In genomic region chr1:27616441-27616840, GRCh38 we compare ENCODE assay signal across 14 cellular contexts. TPM values are rescaled to one million over a fixed set of nuclear protein-coding genes. Genes with fewer than 3 reads are reported as not detected.
DNase-seq lines count a peak whose midpoint lies in the region; ATAC-seq and TF ChIP-seq lines count a peak whose summit lies in the region.
"Had no signal": no experiment of that assay in that cellular context is flagged by ENCODE, and none has a peak within 500 bp of the region (broad histone marks: within the 10 kb centered on the region; RNA-seq: fewer than 3 reads in every experiment).

No MANE protein-coding gene starts in this region.

- no peaks in the 10 kb centered on the region for H3K79me2 ChIP-seq in Karpas-422 (ENCODE audit: low read length)

- no peak for ATAC-seq in central memory CD8-positive, alpha-beta T cell (replicated peaks; ENCODE audit: extremely low read depth, poor library complexity, severe bottlenecking)
- ATAC-seq in sciatic nerve = no peak
- no peak for ATAC-seq in GM21423 (IDR thresholded peaks at IDR 0.05; ENCODE audit: unreplicated experiment)

- no peaks in the 10 kb centered on the region for H3K79me1 ChIP-seq in neuronal stem cell (ENCODE audit: low read depth, low read length)

- no peaks in the 10 kb centered on the region for H3K9me2 ChIP-seq in Karpas-422 (replicated peaks; ENCODE audit: insufficient read depth, low read length)

- H3K27me3 ChIP-seq in Karpas-422 (ENCODE audit: low read length) = no peaks in the 10 kb centered on the region
- peaks cover 0 to 20% (median 0%) of the 10 kb centered on the region in 3 experiments for H3K27me3 ChIP-seq in neuronal stem cell (ENCODE audit: control insufficient read depth in 3 of 3, insufficient read depth in 3 of 3, low read depth in 1 of 3, low read length in 3 of 3)
- H3K27me3 ChIP-seq: tibial nerve had no signal

- no peak overlapping the region for H3K4me3 ChIP-seq in GM12864 (ENCODE audit: low read depth, low read length)
- no peak overlapping the region for H3K4me3 ChIP-seq in Karpas-422 (ENCODE audit: low read length)
- H3K4me3 ChIP-seq in neuronal stem cell (ENCODE audit: low read length in 2 of 2) = no peak overlapping the region
- H3K4me3 ChIP-seq: tibial nerve had no signal

- peaks cover 58% of the 10 kb centered on the region for H3K36me3 Mint-ChIP-seq in central memory CD8-positive, alpha-beta T cell (ENCODE audit: insufficient read depth)

- no peak overlapping the region for H2BK120ac ChIP-seq in neuronal stem cell (ENCODE audit: low read depth, low read length)

- H3K4me2 ChIP-seq in Karpas-422 (ENCODE audit: low read depth, low read length, poor library complexity, severe bottlenecking) (no peak overlapping the region), neuronal stem cell (ENCODE audit: insufficient read depth, low read length, poor library complexity, severe bottlenecking) (no peak overlapping the region)

- peak overlapping the region; percentile 39 for H3K4me3 Mint-ChIP-seq in central memory CD8-positive, alpha-beta T cell

- no peak overlapping the region for H3K9ac ChIP-seq in Karpas-422 (ENCODE audit: low read length)
- H3K9ac ChIP-seq in neuronal stem cell (ENCODE audit: low read depth, low read length, poor library complexity) = no peak overlapping the region

- H3K14ac ChIP-seq in neuronal stem cell (ENCODE audit: low read length) = peak overlapping the region; percentile 85

- H3K18ac ChIP-seq in neuronal stem cell (ENCODE audit: low read length) = no peak overlapping the region

- H3K23ac ChIP-seq in neuronal stem cell (ENCODE audit: low read depth, low read length, poor library complexity) = peak overlapping the region; percentile 74

- H2BK5ac ChIP-seq in neuronal stem cell (ENCODE audit: low read length) = no peak overlapping the region

- no peaks in the 10 kb centered on the region for H3K9me3 ChIP-seq in Karpas-422 (ENCODE audit: low read length)
- H3K9me3 ChIP-seq in neuronal stem cell (replicated peaks in 1 of 2; ENCODE audit: control insufficient read depth in 2 of 2, insufficient read depth in 1 of 2, low read depth in 1 of 2, low read length in 2 of 2) = no peaks in the 10 kb centered on the region
- H3K9me3 ChIP-seq: tibial nerve had no signal

- H3K36me3 ChIP-seq in Karpas-422 (ENCODE audit: insufficient read depth, low read length) (no peaks in the 10 kb centered on the region), neuronal stem cell (replicated peaks in 1 of 2; ENCODE audit: control insufficient read depth in 2 of 2, insufficient read depth in 2 of 2, low read length in 2 of 2) (no peaks in the 10 kb centered on the region)
- H3K36me3 ChIP-seq: tibial nerve had no signal

- peak overlapping the region; percentile 82 for H3K27ac Mint-ChIP-seq in central memory CD8-positive, alpha-beta T cell (ENCODE audit: low read depth)

- no peak overlapping the region for H3K27ac ChIP-seq in Karpas-422 (ENCODE audit: low read length)
- no peak overlapping the region for H3K27ac ChIP-seq in neuronal stem cell (replicated peaks; ENCODE audit: low read length)
- H3K27ac ChIP-seq: tibial nerve had no signal

- intact Hi-C loops in sciatic nerve (cut with DNase I) = no loop called here

- no peak overlapping the region for H3K4ac ChIP-seq in neuronal stem cell (ENCODE audit: low read length)

- no peak overlapping the region for H4K91ac ChIP-seq in neuronal stem cell (ENCODE audit: low read depth, low read length, poor library complexity)

- H3K9me3 Mint-ChIP-seq in central memory CD8-positive, alpha-beta T cell = no peaks in the 10 kb centered on the region

- WGBS in neuronal stem cell (ENCODE audit: extremely low coverage in 2 of 2, insufficient read length in 2 of 2, insufficient replicate concordance in 1 of 2), 2 donors = no CpG with 5 or more reads among the region's 2 CpGs

- no peak overlapping the region for H2BK12ac ChIP-seq in neuronal stem cell (ENCODE audit: low read length)

- TF ChIP-seq CTCF in GM12864 (IDR thresholded peaks at IDR 0.05; ENCODE audit: low read depth, low read length, missing control alignments) = peak; percentile 45

- no peak overlapping the region for H2BK15ac ChIP-seq in neuronal stem cell (ENCODE audit: low read length)

- H3K4me1 ChIP-seq in Karpas-422 (ENCODE audit: low read length) = peaks cover 18% of the 10 kb centered on the region
- peaks cover 2 to 8% of the 10 kb centered on the region in 2 donors for H3K4me1 ChIP-seq in neuronal stem cell (ENCODE audit: control insufficient read depth in 2 of 2, insufficient read depth in 1 of 2, low read depth in 1 of 2, low read length in 2 of 2)

- no peaks in the 10 kb centered on the region for H4K20me1 ChIP-seq in Karpas-422 (ENCODE audit: insufficient read depth, low read depth, low read length)

- peaks cover 52% of the 10 kb centered on the region for H3K4me1 Mint-ChIP-seq in central memory CD8-positive, alpha-beta T cell

- DNase-seq in GM12864 (ENCODE audit: low read depth) (no peak), Karpas-422 (peak; percentile 65), neuronal stem cell (ENCODE audit: low spot score) (no peak), NCI-H510A (lab: John Stamatoyannopoulos, UW) (no peak), sciatic nerve (ENCODE audit: low spot score) (no peak), SKM-1 treated with dmso at 0.1 percent for 144 hours (lab: John Stamatoyannopoulos, UW; ENCODE audit: unreplicated experiment) (no peak)
- no peak for DNase-seq in central memory CD8-positive, alpha-beta T cell (ENCODE audit: low spot score in 2 of 2)
- DNase-seq: activated CD4-positive, alpha-beta T cell treated with anti-CD3 and anti-CD28 coated beads for 48 hours; activated effector memory CD4-positive, alpha-beta T cell treated with Interleukin-2 at 50 U/mL for 16 hours; MV-4-11; NCI-H526 treated with DMSO at 0.1 percent for 48 hours had no signal

- H2AFZ ChIP-seq in Karpas-422 (ENCODE audit: low read length) (no peak overlapping the region), neuronal stem cell (ENCODE audit: low read length) (no peak overlapping the region)

- H2AK5ac ChIP-seq in neuronal stem cell (ENCODE audit: low read depth, low read length) = no peak overlapping the region

- no peak overlapping the region for H4K8ac ChIP-seq in neuronal stem cell (ENCODE audit: low read depth, low read length)

- no peaks in the 10 kb centered on the region for H3K27me3 Mint-ChIP-seq in central memory CD8-positive, alpha-beta T cell

RNA-seq across cellular contexts. Expression of gene AHDC1, which starts 12.5 kb away (rescaled TPM):
- total RNA-seq in Karpas-422 (2014; rRNA removed; shearing (Covaris generic); ENCODE audit: low replicate concordance) = 2.1 and 2.2 TPM in 2 replicates
- polyA plus RNA-seq in neuronal stem cell (2013, experiment 1 of 2) = 22.9 TPM
- polyA plus RNA-seq in neuronal stem cell (2013, experiment 2 of 2) = 22.9 TPM
- 61.9 TPM for total RNA-seq in sciatic nerve

RNA-seq across cellular contexts. Expression of gene FGR, which starts 18.5 kb away (rescaled TPM):
- 3.0 and 5.6 TPM in 2 replicates for total RNA-seq in Karpas-422 (2014; rRNA removed; shearing (Covaris generic); ENCODE audit: low replicate concordance)
- polyA plus RNA-seq in neuronal stem cell (2013, experiment 1 of 2) = 0.03 TPM
- 0.01 TPM for polyA plus RNA-seq in neuronal stem cell (2013, experiment 2 of 2)
- total RNA-seq in sciatic nerve = 15.3 TPM
- total RNA-seq: SK-MEL-5 had no signal

RNA-seq across cellular contexts. Expression of gene IFI6, which starts 55.6 kb away (rescaled TPM):
- total RNA-seq in Karpas-422 (2014; rRNA removed; shearing (Covaris generic); ENCODE audit: low replicate concordance) = 67.3 and 88.2 TPM in 2 replicates
- 19.2 TPM for polyA plus RNA-seq in neuronal stem cell (2013, experiment 1 of 2)
- polyA plus RNA-seq in neuronal stem cell (2013, experiment 2 of 2) = 19.4 TPM
- total RNA-seq in sciatic nerve = 45.9 TPM

Comparison
In these comparisons a context has a peak if more than half of its experiments do, and no peak if none do; other contexts are left out.
1. RNA of gene AHDC1, which starts 12.5 kb away (total RNA-seq): 61.9 TPM in sciatic nerve (single experiment); 2.1 to 2.2 TPM in Karpas-422; every median in the first group is over 10 times any median in the second.